10 cellular contexts compared by ENCODE assay signal in genomic region chr17:78818932-78819331, GRCh38. TPM values are rescaled to one million over a fixed set of nuclear protein-coding genes. Genes with fewer than 3 reads are reported as not detected.
DNase-seq lines count a peak whose midpoint lies in the region; ATAC-seq and TF ChIP-seq lines count a peak whose summit lies in the region.
"Had no signal": no experiment of that assay in that cellular context is flagged by ENCODE, and none has a peak within 500 bp of the region (broad histone marks: within the 10 kb centered on the region; RNA-seq: fewer than 3 reads in every experiment).

No MANE protein-coding gene starts in this region.

- peaks cover 0 to 2% (median 0%) of the 10 kb centered on the region in 8 donors for H3K9me3 Mint-ChIP-seq in CD4-positive, alpha-beta memory T cell
- H3K9me3 Mint-ChIP-seq in naive thymus-derived CD8-positive, alpha-beta T cell: no peaks in the 10 kb centered on the region

- H3K4me3 ChIP-seq in CD4-positive, alpha-beta memory T cell (ENCODE audit: low read length in 2 of 2): peak overlapping the region in 1 of 2 donors; percentile 35
- H3K4me3 ChIP-seq in ascending aorta: no peak overlapping the region

- DNase-seq in CD4-positive, alpha-beta memory T cell: peak; percentile 82 to 87 (median 84)
- DNase-seq in T-helper 2 cell (peak in 3 of 5 experiments; percentile 63 to 92 (median 76)), ascending aorta (ENCODE audit: low spot score in 2 of 2) (no peak), OCI-M2 (lab: John Stamatoyannopoulos, UW; ENCODE audit: unreplicated experiment) (no peak), SKM-1 treated with dmso at 0.1 percent for 144 hours (lab: John Stamatoyannopoulos, UW; ENCODE audit: unreplicated experiment) (no peak)
- DNase-seq in naive thymus-derived CD8-positive, alpha-beta T cell: peak; percentile 28 to 88 (median 76)
- DNase-seq: Karpas-422, left cardiac atrium had no signal

- peaks cover 59% of the 10 kb centered on the region for H3K4me1 ChIP-seq in CD4-positive, alpha-beta memory T cell (ENCODE audit: insufficient read depth, low read length)
- H3K4me1 ChIP-seq in ascending aorta: peaks cover 0 to 4% of the 10 kb centered on the region in 2 donors

- peaks cover 61% of the 10 kb centered on the region for H3K36me3 ChIP-seq in CD4-positive, alpha-beta memory T cell (ENCODE audit: insufficient read depth, low read length)
- peaks cover 86 to 100% of the 10 kb centered on the region in 2 donors for H3K36me3 ChIP-seq in ascending aorta

- POLR2A ChIA-PET in CD4-positive, alpha-beta memory T cell (lab: Charles Lee; ENCODE audit: partially characterized antibody): interaction anchor here (0.6 to 6.1 kb wide), 36 partner anchors 9 to 860 kb away, joined by 3 to 99 read pairs (median 6); partner anchors contain the start of genes CYTH1, TNRC6C and USP36
- POLR2A ChIA-PET in naive thymus-derived CD8-positive, alpha-beta T cell (lab: Charles Lee): interaction anchor here (0.5 to 3.2 kb wide), 14 partner anchors 9 to 110 kb away, joined by 3 to 23 read pairs (median 4); partner anchors contain the start of gene USP36

- no peaks in the 10 kb centered on the region for H3K27me3 ChIP-seq in CD4-positive, alpha-beta memory T cell (ENCODE audit: insufficient read depth, low read length)
- H3K27me3 ChIP-seq in ascending aorta: no peaks in the 10 kb centered on the region

- intact Hi-C loops in CD4-positive, alpha-beta memory T cell (cut with micrococcal nuclease): loop anchor here (1.0 kb wide), 1 partner anchor 21 kb away; the partner anchor contains the start of gene USP36
- intact Hi-C loops in ascending aorta (cut with DNase I): no loop called here

- H3K27ac Mint-ChIP-seq in CD4-positive, alpha-beta memory T cell: peak overlapping the region; percentile 86 to 100 (median 96)
- peak overlapping the region; percentile 63 to 98 (median 96) for H3K27ac Mint-ChIP-seq in naive thymus-derived CD8-positive, alpha-beta T cell

- peak; percentile 68 to 80 for ATAC-seq in naive thymus-derived CD8-positive, alpha-beta T cell
- ATAC-seq in HG03378 (IDR thresholded peaks at IDR 0.05; ENCODE audit: unreplicated experiment): no peak
- no peak for ATAC-seq in HG02763 (IDR thresholded peaks at IDR 0.05; ENCODE audit: unreplicated experiment)

- CTCF ChIA-PET in CD4-positive, alpha-beta memory T cell (lab: Charles Lee; ENCODE audit: partially characterized antibody): interaction anchor here (0.8 to 3.2 kb wide), 21 partner anchors 9 to 373 kb away, joined by 3 to 17 read pairs (median 5); no protein-coding TSS in a partner anchor

- H3K36me3 Mint-ChIP-seq in CD4-positive, alpha-beta memory T cell: peaks cover 62 to 77% of the 10 kb centered on the region in 2 donors
- peaks cover 5 to 91% (median 58%) of the 10 kb centered on the region in 3 donors for H3K36me3 Mint-ChIP-seq in naive thymus-derived CD8-positive, alpha-beta T cell

- peak overlapping the region; percentile 56 to 83 (median 76) for H3K4me3 Mint-ChIP-seq in CD4-positive, alpha-beta memory T cell
- peak overlapping the region; percentile 49 to 83 (median 72) for H3K4me3 Mint-ChIP-seq in naive thymus-derived CD8-positive, alpha-beta T cell

- no peaks in the 10 kb centered on the region for H3K27me3 Mint-ChIP-seq in CD4-positive, alpha-beta memory T cell
- H3K27me3 Mint-ChIP-seq in naive thymus-derived CD8-positive, alpha-beta T cell: no peaks in the 10 kb centered on the region

- H3K27ac ChIP-seq in CD4-positive, alpha-beta memory T cell (ENCODE audit: low read depth, low read length): peak overlapping the region; percentile 83
- peak overlapping the region; percentile 20 to 50 for H3K27ac ChIP-seq in ascending aorta

- TF ChIP-seq CTCF in ascending aorta (IDR thresholded peaks at IDR 0.05): no peak

- peaks cover 33 to 81% (median 50%) of the 10 kb centered on the region in 4 donors for H3K4me1 Mint-ChIP-seq in CD4-positive, alpha-beta memory T cell
- H3K4me1 Mint-ChIP-seq in naive thymus-derived CD8-positive, alpha-beta T cell: peaks cover 15 to 60% (median 50%) of the 10 kb centered on the region in 4 donors

- no peaks in the 10 kb centered on the region for H3K9me3 ChIP-seq in CD4-positive, alpha-beta memory T cell (ENCODE audit: control insufficient read depth in 1 of 2, low read length in 2 of 2)
- H3K9me3 ChIP-seq in ascending aorta: no peaks in the 10 kb centered on the region

RNA-seq across cellular contexts. Expression of gene USP36, which starts 21.7 kb away (rescaled TPM):
- 100 to 1,000 TPM; 181 to 183 TPM for total RNA-seq in CD4-positive, alpha-beta memory T cell
- polyA plus RNA-seq in CD4-positive, alpha-beta memory T cell: 10 to 100 TPM; 35.4 to 55.1 TPM
- total RNA-seq in ascending aorta: 111 TPM
- 100 to 1,000 TPM; 151 to 156 TPM for total RNA-seq in naive thymus-derived CD8-positive, alpha-beta T cell
- 10 to 100 TPM; 27.5 to 45.1 (median 36.7) TPM for polyA plus RNA-seq in naive thymus-derived CD8-positive, alpha-beta T cell

RNA-seq across cellular contexts. Expression of gene CYTH1, which starts 36.9 kb away (rescaled TPM):
- 100 to 1,000 TPM; 380 to 390 TPM for total RNA-seq in CD4-positive, alpha-beta memory T cell
- polyA plus RNA-seq in CD4-positive, alpha-beta memory T cell: 100 to 1,000 TPM; 271 to 370 TPM
- total RNA-seq in ascending aorta: 46.5 TPM
- 100 to 1,000 TPM; 415 to 423 TPM for total RNA-seq in naive thymus-derived CD8-positive, alpha-beta T cell
- polyA plus RNA-seq in naive thymus-derived CD8-positive, alpha-beta T cell: 100 to 1,000 TPM; 220 to 320 (median 243) TPM

Comparison
In these comparisons a context has a peak if more than half of its experiments do, and no peak if none do; other contexts are left out.
1. DNase-seq: peak in CD4-positive, alpha-beta memory T cell (5 of 5), T-helper 2 cell (3 of 5) and naive thymus-derived CD8-positive, alpha-beta T cell (10 of 10); none in ascending aorta (0 of 2), OCI-M2 (single experiment) and SKM-1 treated with dmso at 0.1 percent for 144 hours (single experiment).
2. ATAC-seq: peak in naive thymus-derived CD8-positive, alpha-beta T cell (2 of 2); none in HG03378 (single experiment) and HG02763 (single experiment).